10 cellular contexts compared by ENCODE assay signal in genomic region chr1:51285055-51285454, GRCh38. TPM values are rescaled to one million over a fixed set of nuclear protein-coding genes. Genes with fewer than 3 reads are reported as not detected.
DNase-seq lines count a peak whose midpoint lies in the region; ATAC-seq and TF ChIP-seq lines count a peak whose summit lies in the region.
"Had no signal": no experiment of that assay in that cellular context is flagged by ENCODE, and none has a peak within 500 bp of the region (broad histone marks: within the 10 kb centered on the region; RNA-seq: fewer than 3 reads in every experiment).

No MANE protein-coding gene starts in this region.

- H3K27ac ChIP-seq in lower lobe of right lung: no peak overlapping the region

- no peak for TF ChIP-seq CTCF in GM10266 (IDR thresholded peaks at IDR 0.05; ENCODE audit: control insufficient read depth, insufficient read depth, low read depth, missing control alignments)
- no peak for TF ChIP-seq CTCF in lower lobe of right lung (IDR thresholded peaks at IDR 0.05)

- no peaks in the 10 kb centered on the region for H3K9me3 ChIP-seq in lower lobe of right lung

- peaks cover 7% of the 10 kb centered on the region for H3K36me3 ChIP-seq in lower lobe of right lung

- H3K4me1 ChIP-seq in lower lobe of right lung: peaks cover 12% of the 10 kb centered on the region

- no peak overlapping the region for H3K4me3 ChIP-seq in lower lobe of right lung

- intact Hi-C loops in lower lobe of right lung (cut with DNase I): no loop called here

- DNase-seq in GM10266 (ENCODE audit: extremely low spot score): peak; percentile 75
- no peak for DNase-seq in NCI-H510A (lab: John Stamatoyannopoulos, UW)
- DNase-seq in COR-L47 (lab: John Stamatoyannopoulos, UW): no peak
- no peak for DNase-seq in lower lobe of right lung
- no peak for DNase-seq in NK-92 treated with Interleukin-12 subunit alpha and Interleukin-12 subunit beta, amount 100 ng/mL, for 24 hours (lab: John Stamatoyannopoulos, UW)

- ATAC-seq in GM19043 (IDR thresholded peaks at IDR 0.05; ENCODE audit: low read depth, unreplicated experiment): peak; percentile 96
- ATAC-seq in HG02642 (IDR thresholded peaks at IDR 0.05; ENCODE audit: poor library complexity, unreplicated experiment): peak; percentile 79
- ATAC-seq in HG03521 (IDR thresholded peaks at IDR 0.05; ENCODE audit: unreplicated experiment): peak; percentile 89
- no peak for ATAC-seq in lower lobe of right lung

- H3K27me3 ChIP-seq in lower lobe of right lung (ENCODE audit: low read depth): no peaks in the 10 kb centered on the region

RNA-seq across cellular contexts. Expression of gene TTC39A, which starts 45.3 kb away (rescaled TPM):
- 34.9 TPM for total RNA-seq in lower lobe of right lung
- total RNA-seq: B cell, LHCN-M2 had no signal

RNA-seq across cellular contexts. Expression of gene RNF11, which starts 49.0 kb away (rescaled TPM):
- 83.6 TPM for total RNA-seq in lower lobe of right lung

Comparison
In these comparisons a context has a peak if more than half of its experiments do, and no peak if none do; other contexts are left out.
1. ATAC-seq: peak in GM19043 (single experiment), HG02642 (single experiment) and HG03521 (single experiment); none in lower lobe of right lung (0 of 2).